ENCODE assay signal across 20 cellular contexts in the genomic region with DNA sequence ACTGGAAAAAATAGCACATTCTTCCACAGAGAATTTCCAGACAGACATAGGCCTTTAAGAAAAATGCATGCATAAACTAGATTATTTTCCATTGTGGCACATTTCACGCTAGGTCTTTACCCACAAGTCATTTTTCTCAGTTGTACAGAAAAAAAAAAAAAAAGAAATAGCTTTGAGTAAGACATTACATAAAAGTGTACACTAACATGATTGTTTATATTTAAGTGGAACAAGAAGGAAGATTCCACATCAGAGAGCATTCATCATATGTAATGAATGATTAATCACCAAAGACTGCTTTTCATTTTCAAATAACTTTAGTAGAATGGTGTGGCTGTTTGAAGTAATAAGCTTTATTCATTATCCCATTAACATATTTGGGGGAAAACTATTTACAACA.
"Had no signal": no experiment of that assay in that cellular context is flagged by ENCODE, and none has a peak within 500 bp of the region (broad histone marks: within the 10 kb centered on the region; RNA-seq: fewer than 3 reads in every experiment).

No MANE protein-coding gene starts in this region.

- ATAC-seq: effector memory CD8-positive, alpha-beta T cell; esophagus mucosa; foreskin keratinocyte; gastrocnemius medialis; gastroesophageal sphincter; heart left ventricle; heart right ventricle had no signal

- DNase-seq: colonic mucosa; cortex of kidney; dermis blood vessel endothelial cell; dorsolateral prefrontal cortex; effector CD4-positive, alpha-beta T cell; effector CD8-positive, alpha-beta T cell; effector memory CD4-positive, alpha-beta T cell; effector memory CD8-positive, alpha-beta T cell; endodermal cell; erythroblast; esophagus squamous epithelium; foreskin fibroblast; foreskin keratinocyte; gastrocnemius medialis; glutamatergic neuron; head of caudate nucleus; heart left ventricle; heart right ventricle had no signal
